Comparison of ENCODE assay signal across 24 cellular contexts in genomic region chr18:27473359-27473758, GRCh38.
"Had no signal": no experiment of that assay in that cellular context is flagged by ENCODE, and none has a peak within 500 bp of the region (broad histone marks: within the 10 kb centered on the region; RNA-seq: fewer than 3 reads in every experiment).

No MANE protein-coding gene starts in this region.

- H3K27ac ChIP-seq: dorsolateral prefrontal cortex, gastrocnemius medialis, neutrophil, psoas muscle, right lobe of liver, stomach, thyroid gland had no signal

- H3K36me3 ChIP-seq: gastrocnemius medialis, neutrophil, right lobe of liver, stomach, thyroid gland had no signal

- DNase-seq: central memory CD4-positive, alpha-beta T cell; dorsolateral prefrontal cortex; effector CD4-positive, alpha-beta T cell; foreskin fibroblast; gastrocnemius medialis; natural killer cell; psoas muscle; retina; right lobe of liver; small intestine; stimulated activated CD4-positive, alpha-beta T cell treated with anti-CD3 and anti-CD28 coated beads, Interleukin-15, amount 100 ng/mL, for 24 hours; stimulated activated CD4-positive, alpha-beta T cell treated with anti-CD3 and anti-CD28 coated beads, Interleukin-4, amount 100 ng/mL, for 1 hour; stimulated activated CD8-positive, alpha-beta memory T cell treated with anti-CD3 and anti-CD28 coated beads, Interleukin-4, amount 100 ng/mL, for 48 hours; stimulated activated naive CD4-positive, alpha-beta T cell treated with Interleukin-2 at 50 U/mL for 16 hours; stomach; thyroid gland had no signal

- H3K9me3 Mint-ChIP-seq: neural crest cell had no signal

- ATAC-seq: esophagus mucosa, gastrocnemius medialis, left lobe of liver, natural killer cell, right lobe of liver had no signal

- H3K9me3 ChIP-seq: gastrocnemius medialis, neutrophil, psoas muscle, right lobe of liver, stomach, thyroid gland had no signal

- FAIRE-seq: colon, keratinocyte, small intestine had no signal

- H3K4me3 ChIP-seq: dorsolateral prefrontal cortex, gastrocnemius medialis, lung, psoas muscle, right lobe of liver, stomach, thyroid gland had no signal

- H3K27ac Mint-ChIP-seq: memory B cell, natural killer cell had no signal

- H3K36me3 Mint-ChIP-seq: memory B cell, natural killer cell had no signal

- H3K27me3 Mint-ChIP-seq: memory B cell had no signal

- H3K4me1 Mint-ChIP-seq: memory B cell, natural killer cell, neural crest cell had no signal

- H3K4me3 Mint-ChIP-seq: memory B cell, natural killer cell, neural crest cell had no signal

- H3K4me1 ChIP-seq: gastrocnemius medialis, psoas muscle, right lobe of liver, stomach, thyroid gland had no signal
